ENCODE assay signal across 26 cellular contexts in genomic region chr4:61604054-61604453, GRCh38.
"Had no signal": no experiment of that assay in that cellular context is flagged by ENCODE, and none has a peak within 500 bp of the region (broad histone marks: within the 10 kb centered on the region; RNA-seq: fewer than 3 reads in every experiment).

No MANE protein-coding gene starts in this region.

- H3K36me3 ChIP-seq: colonic mucosa, esophagus squamous epithelium, gastrocnemius medialis, heart right ventricle, left lung had no signal

- H3K4me1 ChIP-seq: colonic mucosa, esophagus squamous epithelium, gastrocnemius medialis, left lung had no signal

- ATAC-seq: effector memory CD8-positive, alpha-beta T cell; esophagus mucosa; gastrocnemius medialis; heart right ventricle; left cardiac atrium; left lung; left ventricle myocardium superior; naive thymus-derived CD4-positive, alpha-beta T cell had no signal

- DNase-seq: colonic mucosa; cortex of kidney; effector CD8-positive, alpha-beta T cell; effector memory CD8-positive, alpha-beta T cell; endodermal cell; erythroblast; esophagus squamous epithelium; foreskin fibroblast; foreskin melanocyte; gastrocnemius medialis; glutamatergic neuron; head of caudate nucleus; heart right ventricle; hippocampal formation; left cardiac atrium; left lung; left ventricle myocardium superior; mammary epithelial cell; mesendoderm; midbrain; naive thymus-derived CD4-positive, alpha-beta T cell had no signal

- H3K9me3 ChIP-seq: colonic mucosa, esophagus squamous epithelium, gastrocnemius medialis, heart right ventricle, left lung had no signal

- H3K27me3 ChIP-seq: colonic mucosa, esophagus squamous epithelium, gastrocnemius medialis, heart right ventricle, left lung had no signal

- H3K27ac ChIP-seq: colonic mucosa, epithelial cell of prostate, esophagus squamous epithelium, gastrocnemius medialis, heart right ventricle, left lung had no signal

- FAIRE-seq: islet of Langerhans, keratinocyte had no signal

- H3K4me3 ChIP-seq: colonic mucosa, esophagus squamous epithelium, gastrocnemius medialis, heart right ventricle, left lung, lung had no signal
